In the genomic region with DNA sequence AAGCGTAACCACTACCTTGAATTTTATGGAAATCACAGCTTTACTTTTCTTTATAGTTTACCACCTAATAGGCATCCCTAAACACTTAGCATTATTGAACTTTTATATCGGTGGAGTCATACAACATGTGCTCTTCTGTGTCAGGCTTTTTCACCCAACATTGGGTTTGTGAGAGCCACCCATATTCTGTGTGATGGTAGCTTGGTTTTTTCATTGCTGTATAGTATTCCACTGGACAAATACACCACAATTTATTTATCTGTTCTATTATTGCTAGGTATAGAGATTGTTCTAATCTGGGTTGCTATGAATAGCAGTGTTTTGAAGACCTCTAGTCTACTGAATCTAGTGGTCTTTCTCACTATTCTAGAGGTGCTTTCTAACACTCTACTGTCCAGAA, we compare ENCODE assay signal across 22 cellular contexts.
"Had no signal": no experiment of that assay in that cellular context is flagged by ENCODE, and none has a peak within 500 bp of the region (broad histone marks: within the 10 kb centered on the region; RNA-seq: fewer than 3 reads in every experiment).

No MANE protein-coding gene starts in this region.

- H3K36me3 Mint-ChIP-seq: stimulated activated effector memory CD8-positive, alpha-beta T cell treated with anti-CD3 and anti-CD28 coated beads, Interleukin-12 subunit alpha, Interleukin-12 subunit beta, amount 100 ng/mL, for 72 hours; stimulated activated memory B cell treated with anti-CD40 and anti-IgM and Interleukin-4, amounts not matched to agents 10 μg/mL and 1 μg/mL and 100 μg/mL, for 72 hours; stimulated activated naive B cell treated with anti-CD40 and anti-IgM and Interleukin-4, amounts not matched to agents 10 μg/mL and 1 μg/mL and 100 μg/mL, for 72 hours; type B pancreatic cell had no signal

- H3K27ac ChIP-seq: suprapubic skin, testis, thoracic aorta, thyroid gland, tibial artery, tibial nerve, upper lobe of right lung, uterus, vagina had no signal

- H3K27me3 ChIP-seq: suprapubic skin, testis, thyroid gland, tibial artery, tibial nerve, transverse colon, upper lobe of left lung, upper lobe of right lung, uterus, vagina had no signal

- H3K4me1 ChIP-seq: thyroid gland, tibial artery, tibial nerve, uterus, vagina had no signal

- H3K9me3 Mint-ChIP-seq: stimulated activated effector memory CD8-positive, alpha-beta T cell treated with anti-CD3 and anti-CD28 coated beads, Interleukin-12 subunit alpha, Interleukin-12 subunit beta, amount 100 ng/mL, for 72 hours; stimulated activated memory B cell treated with anti-CD40 and anti-IgM and Interleukin-4, amounts not matched to agents 10 μg/mL and 1 μg/mL and 100 μg/mL, for 72 hours; stimulated activated naive B cell treated with anti-CD40 and anti-IgM and Interleukin-4, amounts not matched to agents 10 μg/mL and 1 μg/mL and 100 μg/mL, for 72 hours; stimulated activated naive CD8-positive, alpha-beta T cell treated with anti-CD3 and anti-CD28 coated beads, Interleukin-15, amount 100 ng/mL, for 72 hours; stimulated activated naive CD8-positive, alpha-beta T cell treated with anti-CD3 and anti-CD28 coated beads, Interleukin-15, Interleukin-2, amounts not matched to agents 100 ng/mL and 50 ng/mL, for 24 hours had no signal

- H3K4me3 ChIP-seq: suprapubic skin, testis, thoracic aorta, thyroid gland, tibial artery, tibial nerve, transverse colon, upper lobe of left lung, upper lobe of right lung, uterus, vagina had no signal

- H3K36me3 ChIP-seq: suprapubic skin, thoracic aorta, thyroid gland, tibial artery, tibial nerve, transverse colon, upper lobe of left lung, upper lobe of right lung, uterus, vagina had no signal

- H3K4me1 Mint-ChIP-seq: stimulated activated memory B cell treated with anti-CD40 and anti-IgM and Interleukin-4, amounts not matched to agents 10 μg/mL and 1 μg/mL and 100 μg/mL, for 72 hours had no signal

- ATAC-seq: stimulated activated memory B cell treated with anti-CD40 and anti-IgM and Interleukin-4, amounts not matched to agents 10 μg/mL and 1 μg/mL and 100 μg/mL, for 72 hours; stimulated activated naive B cell treated with anti-CD40 and anti-IgM and Interleukin-4, amounts not matched to agents 10 μg/mL and 1 μg/mL and 100 μg/mL, for 72 hours; stimulated activated naive CD8-positive, alpha-beta T cell treated with anti-CD3 and anti-CD28 coated beads, Interleukin-15, Interleukin-2, amounts not matched to agents 100 U/mL and 50 U/mL, for 24 hours; upper lobe of right lung had no signal

- H3K27me3 Mint-ChIP-seq: stimulated activated naive CD8-positive, alpha-beta T cell treated with anti-CD3 and anti-CD28 coated beads, Interleukin-15, amount 100 ng/mL, for 72 hours; stimulated activated naive CD8-positive, alpha-beta T cell treated with anti-CD3 and anti-CD28 coated beads, Interleukin-15, Interleukin-2, amounts not matched to agents 100 ng/mL and 50 ng/mL, for 24 hours; type B pancreatic cell had no signal

- H3K27ac Mint-ChIP-seq: stimulated activated effector memory CD8-positive, alpha-beta T cell treated with anti-CD3 and anti-CD28 coated beads, Interleukin-12 subunit alpha, Interleukin-12 subunit beta, amount 100 ng/mL, for 72 hours; stimulated activated memory B cell treated with anti-CD40 and anti-IgM and Interleukin-4, amounts not matched to agents 10 μg/mL and 1 μg/mL and 100 μg/mL, for 72 hours; stimulated activated naive B cell treated with anti-CD40 and anti-IgM and Interleukin-4, amounts not matched to agents 10 μg/mL and 1 μg/mL and 100 μg/mL, for 72 hours; stimulated activated naive CD8-positive, alpha-beta T cell treated with anti-CD3 and anti-CD28 coated beads, Interleukin-15, amount 100 ng/mL, for 72 hours; stimulated activated naive CD8-positive, alpha-beta T cell treated with anti-CD3 and anti-CD28 coated beads, Interleukin-15, Interleukin-2, amounts not matched to agents 100 ng/mL and 50 ng/mL, for 24 hours; type B pancreatic cell had no signal

- H3K4me3 Mint-ChIP-seq: stimulated activated effector memory CD8-positive, alpha-beta T cell treated with anti-CD3 and anti-CD28 coated beads, Interleukin-12 subunit alpha, Interleukin-12 subunit beta, amount 100 ng/mL, for 72 hours; stimulated activated memory B cell treated with anti-CD40 and anti-IgM and Interleukin-4, amounts not matched to agents 10 μg/mL and 1 μg/mL and 100 μg/mL, for 72 hours; stimulated activated naive B cell treated with anti-CD40 and anti-IgM and Interleukin-4, amounts not matched to agents 10 μg/mL and 1 μg/mL and 100 μg/mL, for 72 hours; stimulated activated naive CD8-positive, alpha-beta T cell treated with anti-CD3 and anti-CD28 coated beads, Interleukin-15, amount 100 ng/mL, for 72 hours; stimulated activated naive CD8-positive, alpha-beta T cell treated with anti-CD3 and anti-CD28 coated beads, Interleukin-15, Interleukin-2, amounts not matched to agents 100 ng/mL and 50 ng/mL, for 24 hours; type B pancreatic cell had no signal

- H3K9me3 ChIP-seq: suprapubic skin, testis, thoracic aorta, thyroid gland, tibial artery, tibial nerve, transverse colon, upper lobe of left lung, upper lobe of right lung, uterus, vagina had no signal

- FAIRE-seq: urothelium cell line had no signal

- DNase-seq: stimulated activated CD4-positive, alpha-beta T cell treated with anti-CD3 and anti-CD28 coated beads, Interleukin-2, amount 100 ng/mL, for 48 hours; stimulated activated naive B cell treated with anti-CD40 and anti-IgM and Interleukin-4, amounts not matched to agents 10 μg/mL and 1 μg/mL and 100 μg/mL, for 72 hours; substantia nigra; tibial artery; trophoblast cell; upper lobe of left lung; upper lobe of right lung; uterus had no signal
